8 cellular contexts compared by ENCODE assay signal in genomic region chr10:52740913-52741675, GRCh38. TPM values are rescaled to one million over a fixed set of nuclear protein-coding genes. Genes with fewer than 3 reads are reported as not detected.
DNase-seq lines count a peak whose midpoint lies in the region; ATAC-seq and TF ChIP-seq lines count a peak whose summit lies in the region.

No MANE protein-coding gene starts in this region.

- peaks cover 0 to 4% (median 0%) of the 10 kb centered on the region in 45 donors for H3K27me3 ChIP-seq in dorsolateral prefrontal cortex

- H3K27ac ChIP-seq in C4-2B = no peak overlapping the region
- H3K27ac ChIP-seq in dorsolateral prefrontal cortex = no peak overlapping the region

- intact Hi-C loops in dorsolateral prefrontal cortex (cut with DNase I) = loop anchor here in 1 of 2 donors (2.0 kb wide), 1 partner anchor 38 kb away; no protein-coding TSS in a partner anchor

- TF ChIP-seq CTCF in C4-2B (conservative IDR thresholded peaks at IDR 0.05) = peak; percentile 95
- peak; percentile 37 to 83 (median 74) for TF ChIP-seq CTCF in dorsolateral prefrontal cortex (IDR thresholded peaks at IDR 0.05 in 54 of 56, conservative IDR thresholded peaks at IDR 0.05 in 2 of 56; ENCODE audit: low read depth in 1 of 56, partially characterized antibody in 56 of 56)

- H3K4me3 ChIP-seq in dorsolateral prefrontal cortex = no peak overlapping the region

- ATAC-seq in GM18868 (IDR thresholded peaks at IDR 0.05; ENCODE audit: unreplicated experiment) = peak; percentile 73
- ATAC-seq in HG03280 (IDR thresholded peaks at IDR 0.05; ENCODE audit: unreplicated experiment) = peak; percentile 64

- peak; percentile 69 for DNase-seq in SK-N-DZ (ENCODE audit: low spot score)
- DNase-seq in dorsolateral prefrontal cortex = peak in 2 of 10 donors; percentile 29 to 52
- peak; percentile 46 for DNase-seq in midbrain (lab: John Stamatoyannopoulos, UW)
- no peak for DNase-seq in stimulated activated naive CD4-positive, alpha-beta T cell treated with Interleukin-2 at 50 U/mL for 16 hours (lab: John Stamatoyannopoulos, UW)
- no peak for DNase-seq in NCI-H2107 treated with DMSO at 0.1 percent for 48 hours (lab: John Stamatoyannopoulos, UW; ENCODE audit: unreplicated experiment)

RNA-seq across cellular contexts. Expression of gene MBL2, which starts 31.5 kb away (rescaled TPM):
- polyA plus RNA-seq in SK-N-DZ (2014; cell fraction: cytosol; rRNA removed) = not detected in 2 replicates
- polyA plus RNA-seq in SK-N-DZ (2014; cell fraction: nucleus; rRNA removed) = not detected in 2 replicates
- not detected for total RNA-seq in dorsolateral prefrontal cortex

Comparison
In these comparisons a context has a peak if more than half of its experiments do, and no peak if none do; other contexts are left out.
1. DNase-seq: peak in SK-N-DZ (single experiment) and midbrain (single experiment); none in stimulated activated naive CD4-positive, alpha-beta T cell treated with Interleukin-2 at 50 U/mL for 16 hours (single experiment) and NCI-H2107 treated with DMSO at 0.1 percent for 48 hours (single experiment).